In genomic region chr22:48368975-48369525, GRCh38 we compare ENCODE assay signal across 17 cellular contexts.
DNase-seq lines count a peak whose midpoint lies in the region; ATAC-seq and TF ChIP-seq lines count a peak whose summit lies in the region.
"Had no signal": no experiment of that assay in that cellular context is flagged by ENCODE, and none has a peak within 500 bp of the region (broad histone marks: within the 10 kb centered on the region; RNA-seq: fewer than 3 reads in every experiment).

No MANE protein-coding gene starts in this region.

- H3K36me3 ChIP-seq in HUES48 (ENCODE audit: control insufficient read depth, insufficient read depth, low read length) (no peaks in the 10 kb centered on the region), mesendoderm (ENCODE audit: control insufficient read depth, insufficient read depth, low read length) (no peaks in the 10 kb centered on the region)
- H3K36me3 ChIP-seq: Peyer's patch had no signal

- ATAC-seq in HG03139 (IDR thresholded peaks at IDR 0.05; ENCODE audit: unreplicated experiment) (no peak), HG02885 (IDR thresholded peaks at IDR 0.05; ENCODE audit: poor library complexity, unreplicated experiment) (no peak)
- ATAC-seq: Right ventricle myocardium inferior had no signal

- H2AK5ac ChIP-seq in mesendoderm (ENCODE audit: low read length) = no peak overlapping the region

- H3K79me1 ChIP-seq in mesendoderm (ENCODE audit: low read length) = no peaks in the 10 kb centered on the region

- TF ChIP-seq CTCF in coronary artery (IDR thresholded peaks at IDR 0.05) = no peak
- TF ChIP-seq CTCF in foreskin fibroblast (IDR thresholded peaks at IDR 0.05; ENCODE audit: low read depth, low read length) = no peak

- H3K9ac ChIP-seq in HUES48 (ENCODE audit: low read depth, low read length) (peak overlapping the region; percentile 47; the same call in 1 of the 2 replicates), mesendoderm (ENCODE audit: low read length) (no peak overlapping the region)

- H2BK5ac ChIP-seq in mesendoderm (ENCODE audit: low read length) = no peak overlapping the region

- no CpG with 5 or more reads among the region's 11 CpGs for WGBS in mesendoderm (ENCODE audit: extremely low coverage, insufficient coverage, low lambda C conversion rate)

- H3K79me2 ChIP-seq in mesendoderm (ENCODE audit: control insufficient read depth, insufficient read depth, low read length) = no peaks in the 10 kb centered on the region

- H3K4me3 ChIP-seq in HUES48 (ENCODE audit: low read depth, low read length) (no peak overlapping the region), coronary artery (no peak overlapping the region), mesendoderm (ENCODE audit: low read length) (no peak overlapping the region), foreskin fibroblast (ENCODE audit: low read depth in 1 of 2, low read length in 2 of 2) (no peak overlapping the region)
- H3K4me3 ChIP-seq: Peyer's patch had no signal

- H3K56ac ChIP-seq in mesendoderm (ENCODE audit: low read length) = peak overlapping the region; percentile 49

- no peak overlapping the region for H2BK120ac ChIP-seq in mesendoderm (ENCODE audit: low read depth, low read length)

- H4K8ac ChIP-seq in mesendoderm (ENCODE audit: low read depth, low read length) = no peak overlapping the region

- H3K9me3 ChIP-seq in HUES48 (ENCODE audit: control insufficient read depth, insufficient read depth, low read length) = no peaks in the 10 kb centered on the region
- H3K9me3 ChIP-seq: Peyer's patch had no signal

- no peak overlapping the region for H3K18ac ChIP-seq in mesendoderm (ENCODE audit: low read length)

- no peak overlapping the region for H3K4ac ChIP-seq in mesendoderm (ENCODE audit: low read depth, low read length)

- no peak overlapping the region for H3K4me2 ChIP-seq in mesendoderm (ENCODE audit: low read length)

- no peak overlapping the region for H2BK15ac ChIP-seq in mesendoderm (replicated peaks; ENCODE audit: low read depth)

- H3K27ac ChIP-seq in HUES48 (ENCODE audit: low read depth, low read length) (peak overlapping the region; percentile 82), coronary artery (no peak overlapping the region), mesendoderm (ENCODE audit: low read depth, low read length) (no peak overlapping the region)
- H3K27ac ChIP-seq: Peyer's patch had no signal

- peak; percentile 57 for DNase-seq in coronary artery (ENCODE audit: low spot score)
- no peak for DNase-seq in mesendoderm
- DNase-seq in foreskin fibroblast = no peak
- DNase-seq in erythroblast (lab: John Stamatoyannopoulos, UW) = no peak
- DNase-seq: AML-193; DMS79; HCEC 1CT; KBM-7; NCI-H1105; NCI-H2081; NCI-H748 treated with DMSO at 0.1 percent for 48 hours; NK-92 treated with Interleukin-12 subunit alpha and Interleukin-12 subunit beta, amount 100 ng/mL, for 24 hours had no signal

- no peak for TF ChIP-seq POLR2A in erythroblast (IDR thresholded peaks at IDR 0.05; ENCODE audit: low read length)

- H4K5ac ChIP-seq in mesendoderm (ENCODE audit: low read length) = no peak overlapping the region

- no peaks in the 10 kb centered on the region for H3K27me3 ChIP-seq in HUES48 (ENCODE audit: control insufficient read depth, insufficient read depth, low read length)
- no peaks in the 10 kb centered on the region for H3K27me3 ChIP-seq in mesendoderm (ENCODE audit: insufficient read depth, low read length, poor library complexity)
- H3K27me3 ChIP-seq: Peyer's patch had no signal

- H3K23ac ChIP-seq in mesendoderm (ENCODE audit: low read length) = no peak overlapping the region

- H3K4me1 ChIP-seq in HUES48 (ENCODE audit: control insufficient read depth, insufficient read depth, low read length) (peaks cover 35% of the 10 kb centered on the region), mesendoderm (ENCODE audit: control insufficient read depth, low read depth, low read length) (peaks cover 9% of the 10 kb centered on the region)
